12 cellular contexts compared by ENCODE assay signal in the genomic region with DNA sequence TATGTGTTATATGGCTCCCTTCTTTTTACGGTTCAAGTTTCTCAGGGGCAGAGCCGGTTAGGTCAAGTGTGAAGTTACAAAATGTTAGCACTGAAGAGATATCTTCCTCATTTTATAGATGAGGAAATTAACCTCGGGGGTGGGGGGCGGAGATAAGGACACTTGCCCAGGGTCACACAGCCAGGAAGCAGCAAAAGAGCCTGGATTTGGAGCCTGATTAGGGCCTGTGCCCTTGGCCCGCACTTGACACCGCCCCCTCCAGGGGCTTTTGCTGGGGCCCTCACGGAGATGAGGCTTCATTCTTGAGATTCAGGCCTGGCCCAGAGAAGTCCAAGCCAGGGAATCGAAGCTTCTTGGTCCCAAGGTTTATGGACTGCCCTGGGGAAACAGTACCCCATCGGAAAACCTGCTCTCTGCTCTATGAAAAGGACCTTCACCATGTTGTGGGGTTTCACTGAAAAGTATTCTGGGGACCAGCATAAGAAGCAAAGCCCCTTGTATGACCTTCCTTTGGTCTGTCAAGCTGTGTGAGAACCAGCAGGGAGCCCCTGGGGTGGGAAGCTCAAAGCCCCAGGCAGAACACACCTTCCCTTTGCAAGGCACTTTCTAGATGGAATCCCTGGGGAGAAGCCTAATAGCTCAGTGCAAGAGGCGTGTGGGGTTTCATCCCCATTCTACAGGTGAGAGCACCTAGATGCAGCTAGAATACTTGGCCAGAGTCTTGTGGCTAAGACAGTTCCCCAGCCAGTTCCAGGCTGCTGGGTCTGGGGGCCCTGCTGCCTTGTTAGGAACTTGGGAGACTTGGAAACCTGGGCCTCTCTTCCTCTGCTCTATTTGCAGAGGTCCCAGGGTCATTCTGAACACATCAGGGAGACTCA. TPM values are rescaled to one million over a fixed set of nuclear protein-coding genes. Genes with fewer than 3 reads are reported as not detected.
DNase-seq lines count a peak whose midpoint lies in the region; ATAC-seq and TF ChIP-seq lines count a peak whose summit lies in the region.
"Had no signal": no experiment of that assay in that cellular context is flagged by ENCODE, and none has a peak within 500 bp of the region (broad histone marks: within the 10 kb centered on the region; RNA-seq: fewer than 3 reads in every experiment).

No MANE protein-coding gene starts in this region.

- H3K9me3 Mint-ChIP-seq in dendritic cell treated with granulocyte-macrophage colony-stimulating factor and Interleukin-4, amounts not matched to agents 40 ng/mL and 50 ng/mL, for 4 days: no peaks in the 10 kb centered on the region
- H3K9me3 Mint-ChIP-seq in natural killer cell treated with Interleukin-12 subunit alpha and Interleukin-12 subunit beta and Interleukin-15 and Interleukin-18, amount 100 ng/mL, for 72 hours: no peaks in the 10 kb centered on the region

- intact Hi-C loops in dendritic cell treated with granulocyte-macrophage colony-stimulating factor and Interleukin-4, amounts not matched to agents 40 ng/mL and 50 ng/mL, for 4 days (cut with micrococcal nuclease): loop anchor here (2.0 kb wide), 1 partner anchor 21 kb away; a partner anchor contains a TSS

- H4K20me1 ChIP-seq in osteoblast (ENCODE audit: insufficient read depth, low read length): peaks cover 16% of the 10 kb centered on the region

- no peak overlapping the region for H2AFZ ChIP-seq in osteoblast (ENCODE audit: low read length)

- H3K4me3 Mint-ChIP-seq in dendritic cell treated with granulocyte-macrophage colony-stimulating factor and Interleukin-4, amounts not matched to agents 40 ng/mL and 50 ng/mL, for 4 days: peak overlapping the region; percentile 5
- no peak overlapping the region for H3K4me3 Mint-ChIP-seq in natural killer cell treated with Interleukin-12 subunit alpha and Interleukin-12 subunit beta and Interleukin-15 and Interleukin-18, amount 100 ng/mL, for 72 hours

- no peak overlapping the region for H3K4me3 ChIP-seq in osteoblast (ENCODE audit: insufficient read depth, low read length)
- H3K4me3 ChIP-seq: Peyer's patch had no signal

- peaks cover 65% of the 10 kb centered on the region for H3K4me1 Mint-ChIP-seq in dendritic cell treated with granulocyte-macrophage colony-stimulating factor and Interleukin-4, amounts not matched to agents 40 ng/mL and 50 ng/mL, for 4 days (ENCODE audit: low read depth)
- no peaks in the 10 kb centered on the region for H3K4me1 Mint-ChIP-seq in natural killer cell treated with Interleukin-12 subunit alpha and Interleukin-12 subunit beta and Interleukin-15 and Interleukin-18, amount 100 ng/mL, for 72 hours (ENCODE audit: low read depth in 2 of 2)

- DNase-seq in GF-D8 (lab: John Stamatoyannopoulos, UW) (peak; percentile 41), NCI-H69 (lab: John Stamatoyannopoulos, UW) (peak; percentile 77), osteoblast (ENCODE audit: insufficient read length, low spot score, missing footprints) (peak; percentile 68), NCI-H82 treated with DMSO at 0.1 percent for 48 hours (lab: John Stamatoyannopoulos, UW; ENCODE audit: unreplicated experiment) (no peak), cortex of kidney (lab: John Stamatoyannopoulos, UW) (no peak)
- no peak for DNase-seq in natural killer cell treated with Interleukin-12 subunit alpha and Interleukin-12 subunit beta and Interleukin-15 and Interleukin-18, amount 100 ng/mL, for 72 hours (ENCODE audit: low spot score)
- DNase-seq: foreskin melanocyte, GDM1, occipital lobe, Peyer's patch had no signal

- peak overlapping the region; percentile 71 for H3K27ac ChIP-seq in osteoblast (ENCODE audit: low read depth, low read length)

- peaks cover 3% of the 10 kb centered on the region for H3K27me3 Mint-ChIP-seq in dendritic cell treated with granulocyte-macrophage colony-stimulating factor and Interleukin-4, amounts not matched to agents 40 ng/mL and 50 ng/mL, for 4 days
- H3K27me3 Mint-ChIP-seq in natural killer cell treated with Interleukin-12 subunit alpha and Interleukin-12 subunit beta and Interleukin-15 and Interleukin-18, amount 100 ng/mL, for 72 hours: no peaks in the 10 kb centered on the region

- H3K9me3 ChIP-seq in osteoblast (ENCODE audit: low read depth, low read length): no peaks in the 10 kb centered on the region
- H3K9me3 ChIP-seq: Peyer's patch had no signal

- H3K36me3 Mint-ChIP-seq in dendritic cell treated with granulocyte-macrophage colony-stimulating factor and Interleukin-4, amounts not matched to agents 40 ng/mL and 50 ng/mL, for 4 days (ENCODE audit: low read depth): no peaks in the 10 kb centered on the region
- H3K36me3 Mint-ChIP-seq in natural killer cell treated with Interleukin-12 subunit alpha and Interleukin-12 subunit beta and Interleukin-15 and Interleukin-18, amount 100 ng/mL, for 72 hours: no peaks in the 10 kb centered on the region

- H3K27me3 ChIP-seq in osteoblast (ENCODE audit: insufficient read depth, low read length): no peaks in the 10 kb centered on the region
- H3K27me3 ChIP-seq: Peyer's patch had no signal

- no peak overlapping the region for H3K4me2 ChIP-seq in osteoblast (ENCODE audit: insufficient read depth, low read length)

- H3K36me3 ChIP-seq in osteoblast (ENCODE audit: insufficient read depth, low read length): no peaks in the 10 kb centered on the region
- H3K36me3 ChIP-seq: Peyer's patch had no signal

- H3K4me1 ChIP-seq in osteoblast (ENCODE audit: insufficient read depth, low read length): peaks cover 76% of the 10 kb centered on the region

- no peak for ATAC-seq in HG03135 (IDR thresholded peaks at IDR 0.05; ENCODE audit: unreplicated experiment)
- ATAC-seq in natural killer cell treated with Interleukin-12 subunit alpha and Interleukin-12 subunit beta and Interleukin-15 and Interleukin-18, amount 100 ng/mL, for 72 hours: no peak

- H3K27ac Mint-ChIP-seq in dendritic cell treated with granulocyte-macrophage colony-stimulating factor and Interleukin-4, amounts not matched to agents 40 ng/mL and 50 ng/mL, for 4 days: peak overlapping the region; percentile 60
- H3K27ac Mint-ChIP-seq in natural killer cell treated with Interleukin-12 subunit alpha and Interleukin-12 subunit beta and Interleukin-15 and Interleukin-18, amount 100 ng/mL, for 72 hours: no peak overlapping the region

- TF ChIP-seq CTCF in osteoblast (IDR thresholded peaks at IDR 0.05; ENCODE audit: extremely low read depth, low read depth, low read length): no peak

- H3K79me2 ChIP-seq in osteoblast (ENCODE audit: insufficient read depth, low read length): peaks cover 28% of the 10 kb centered on the region

RNA-seq across cellular contexts. Expression of a gene that starts 21.9 kb away (rescaled TPM):
- 90.8 and 135 TPM in 2 replicates for total RNA-seq in osteoblast
- under 1 TPM in 1 of 2 donors, not detected in 1; 0.08 TPM for total RNA-seq in natural killer cell treated with Interleukin-12 subunit alpha and Interleukin-12 subunit beta and Interleukin-15 and Interleukin-18, amount 100 ng/mL, for 72 hours

Comparison
In these comparisons a context has a peak if more than half of its experiments do, and no peak if none do; other contexts are left out.
1. DNase-seq: peak in GF-D8 (single experiment), NCI-H69 (single experiment) and osteoblast (single experiment); none in NCI-H82 treated with DMSO at 0.1 percent for 48 hours (single experiment), cortex of kidney (single experiment) and natural killer cell treated with Interleukin-12 subunit alpha and Interleukin-12 subunit beta and Interleukin-15 and Interleukin-18, amount 100 ng/mL, for 72 hours (single experiment).
2. RNA of a gene that starts 21.9 kb away (total RNA-seq): 90.8 to 135 TPM in osteoblast; 0.08 TPM in natural killer cell treated with Interleukin-12 subunit alpha and Interleukin-12 subunit beta and Interleukin-15 and Interleukin-18, amount 100 ng/mL, for 72 hours; every median in the first group is over 10 times any median in the second.